In the genomic region with DNA sequence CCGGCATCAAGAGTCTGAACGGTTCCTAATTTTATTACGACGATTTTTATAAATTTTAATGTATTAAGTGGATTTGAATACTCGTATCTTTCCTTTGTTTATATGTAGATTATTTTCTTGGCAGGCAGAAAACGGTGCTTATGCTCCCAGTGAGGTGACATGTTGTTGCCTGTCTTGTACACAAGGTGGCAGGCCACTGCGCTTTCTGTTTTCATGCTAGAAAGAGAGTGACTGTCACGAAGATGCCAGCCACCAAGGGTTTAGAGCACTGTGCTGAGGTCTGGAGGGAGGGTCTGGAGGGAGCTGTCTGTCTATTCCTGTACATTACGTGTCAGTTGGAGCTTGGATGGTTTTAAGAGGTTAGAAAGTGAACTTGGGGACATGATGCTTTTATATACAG, we compare ENCODE assay signal across 8 cellular contexts.
DNase-seq lines count a peak whose midpoint lies in the region; ATAC-seq and TF ChIP-seq lines count a peak whose summit lies in the region.

No MANE protein-coding gene starts in this region.

- no peak overlapping the region for H3K23ac ChIP-seq in H9 (ENCODE audit: insufficient read length, low read depth, low read length)

- H4K5ac ChIP-seq in H9 (ENCODE audit: insufficient read length, low read depth, low read length): no peak overlapping the region

- H3K9me3 ChIP-seq in H9 (ENCODE audit: control insufficient read depth, low read depth, low read length) (no peaks in the 10 kb centered on the region), fibroblast of lung (ENCODE audit: control insufficient read depth, insufficient read depth, low read depth, low read length) (no peaks in the 10 kb centered on the region), psoas muscle (no peaks in the 10 kb centered on the region), vagina (no peaks in the 10 kb centered on the region)

- no peak overlapping the region for H3K4me3 Mint-ChIP-seq in H9
- no peak overlapping the region for H3K4me3 Mint-ChIP-seq in activated CD4-positive, alpha-beta memory T cell treated with anti-CD3 and anti-CD28 coated beads, Interleukin-2, amount 10 ng/mL, durations not matched to agents 7 days and 5 days

- H4K91ac ChIP-seq in H9 (ENCODE audit: insufficient read length, low read depth, low read length): no peak overlapping the region

- H4K8ac ChIP-seq in H9 (replicated peaks; ENCODE audit: insufficient read length, low read depth, low read length): no peak overlapping the region

- DNase-seq in NCI-H510A treated with DMSO at 0.1 percent for 48 hours (lab: John Stamatoyannopoulos, UW) (peak; percentile 10), NCI-H510A (lab: John Stamatoyannopoulos, UW) (no peak), H9 (peak; percentile 46), NCI-H146 (lab: John Stamatoyannopoulos, UW) (peak; percentile 13), fibroblast of lung (ENCODE audit: low read depth in 2 of 2) (peak in 1 of 2 donors; percentile 47), psoas muscle (no peak), vagina (ENCODE audit: extremely low spot score in 2 of 2) (no peak)
- DNase-seq in activated CD4-positive, alpha-beta memory T cell treated with anti-CD3 and anti-CD28 coated beads, Interleukin-2, amount 10 ng/mL, durations not matched to agents 7 days and 5 days: peak; percentile 40

- H4K20me1 ChIP-seq in H9 (ENCODE audit: control insufficient read depth, insufficient read depth, insufficient read length) (no peaks in the 10 kb centered on the region), fibroblast of lung (ENCODE audit: control insufficient read depth, extremely low read depth, insufficient read depth, low read length) (no peaks in the 10 kb centered on the region)

- TF ChIP-seq CTCF in H9 (conservative IDR thresholded peaks at IDR 0.05) (peak; percentile 69), fibroblast of lung (conservative IDR thresholded peaks at IDR 0.05 in 1 of 2, IDR thresholded peaks at IDR 0.05 in 1 of 2; ENCODE audit: low read depth in 1 of 2, low read length in 2 of 2) (peak; percentile 43 to 58), psoas muscle (IDR thresholded peaks at IDR 0.05) (peak; percentile 46), vagina (IDR thresholded peaks at IDR 0.05) (peak in 1 of 3 experiments; percentile 20)

- no CpG with 5 or more reads among the region's 9 CpGs for WGBS in H9 (ENCODE audit: extremely low coverage, insufficient read length, low lambda C conversion rate)
- 62 to 69% (median 67%) methylated on average over 9 of the region's 9 CpGs for WGBS in psoas muscle, 3 donors

- no peak for TF ChIP-seq POLR2A in vagina (IDR thresholded peaks at IDR 0.05)

- ATAC-seq in psoas muscle: peak in 3 of 4 donors; percentile 34 to 53 (median 49)

- H3K4me1 ChIP-seq in H9 (ENCODE audit: insufficient read depth, low read length) (no peaks in the 10 kb centered on the region), fibroblast of lung (ENCODE audit: control insufficient read depth, extremely low read depth, insufficient read depth, low read length) (no peaks in the 10 kb centered on the region), psoas muscle (no peaks in the 10 kb centered on the region), vagina (no peaks in the 10 kb centered on the region)

- H2AFZ ChIP-seq in H9 (ENCODE audit: low read length) (no peak overlapping the region), fibroblast of lung (ENCODE audit: low read length) (no peak overlapping the region)

- H3K14ac ChIP-seq in H9 (ENCODE audit: insufficient read depth, low read length): no peak overlapping the region

- peaks cover 17 to 39% of the 10 kb centered on the region in 2 experiments for H3K9me3 Mint-ChIP-seq in H9
- no peaks in the 10 kb centered on the region for H3K9me3 Mint-ChIP-seq in activated CD4-positive, alpha-beta memory T cell treated with anti-CD3 and anti-CD28 coated beads, Interleukin-2, amount 10 ng/mL, durations not matched to agents 7 days and 5 days

- H3K18ac ChIP-seq in H9 (ENCODE audit: insufficient read length, low read depth, low read length): no peak overlapping the region

- no peaks in the 10 kb centered on the region; the same call in 1 of the 2 replicates for H3K27me3 Mint-ChIP-seq in H9 (ENCODE audit: low read depth)
- peaks cover 20% of the 10 kb centered on the region for H3K27me3 Mint-ChIP-seq in activated CD4-positive, alpha-beta memory T cell treated with anti-CD3 and anti-CD28 coated beads, Interleukin-2, amount 10 ng/mL, durations not matched to agents 7 days and 5 days

- H2BK20ac ChIP-seq in H9 (ENCODE audit: low read depth, low read length, poor library complexity, severe bottlenecking): no peak overlapping the region

- H3K4me1 Mint-ChIP-seq in H9: peaks cover 17 to 29% of the 10 kb centered on the region in 2 experiments
- H3K4me1 Mint-ChIP-seq in activated CD4-positive, alpha-beta memory T cell treated with anti-CD3 and anti-CD28 coated beads, Interleukin-2, amount 10 ng/mL, durations not matched to agents 7 days and 5 days: no peaks in the 10 kb centered on the region

- H2AK5ac ChIP-seq in H9 (ENCODE audit: insufficient read length, low read length): no peak overlapping the region

- no peaks in the 10 kb centered on the region for H3K27me3 ChIP-seq in H9 (ENCODE audit: insufficient read depth, low read length)
- no peaks in the 10 kb centered on the region for H3K27me3 ChIP-seq in fibroblast of lung (ENCODE audit: control insufficient read depth, insufficient read depth, low read length)
- no peaks in the 10 kb centered on the region for H3K27me3 ChIP-seq in psoas muscle (ENCODE audit: insufficient read depth in 3 of 3, low read length in 2 of 3)
- no peaks in the 10 kb centered on the region for H3K27me3 ChIP-seq in vagina

- H3K27ac ChIP-seq in H9 (ENCODE audit: insufficient read length, low read depth, low read length) (no peak overlapping the region), fibroblast of lung (ENCODE audit: insufficient read depth, low read length) (no peak overlapping the region), psoas muscle (no peak overlapping the region), vagina (no peak overlapping the region)

- no peak overlapping the region for H2BK15ac ChIP-seq in H9 (ENCODE audit: low read depth, low read length)

- no peak overlapping the region for H3K4me2 ChIP-seq in H9 (ENCODE audit: insufficient read depth, insufficient read length, low read length)
- H3K4me2 ChIP-seq in fibroblast of lung (ENCODE audit: extremely low read depth, insufficient read depth, low read length): no peak overlapping the region

- CTCF ChIA-PET in activated CD4-positive, alpha-beta memory T cell treated with anti-CD3 and anti-CD28 coated beads, Interleukin-2, amount 10 ng/mL, durations not matched to agents 7 days and 5 days (lab: Charles Lee): interaction anchor here (0.7 to 1.1 kb wide), 2 partner anchors 9 to 130 kb away, joined by 3 to 4 read pairs; no protein-coding TSS in a partner anchor

- intact Hi-C loops in psoas muscle (cut with DNase I) (no loop called here), vagina (cut with DNase I) (no loop called here)

- H3K9ac ChIP-seq in H9 (ENCODE audit: extremely low read depth, insufficient read length, low read length) (no peak overlapping the region), fibroblast of lung (ENCODE audit: insufficient read depth, low read length) (no peak overlapping the region)

- H3T11ph ChIP-seq in H9 (ENCODE audit: low read length): no peak overlapping the region

- H3K36me3 ChIP-seq in fibroblast of lung (ENCODE audit: control insufficient read depth, insufficient read depth, low read length) (no peaks in the 10 kb centered on the region), psoas muscle (ENCODE audit: insufficient read depth in 1 of 2, low read depth in 1 of 2) (no peaks in the 10 kb centered on the region), vagina (no peaks in the 10 kb centered on the region)

- H3K4me3 ChIP-seq in fibroblast of lung (replicated peaks in 1 of 4; ENCODE audit: control extremely low read depth in 1 of 4, insufficient read depth in 1 of 4, low read depth in 3 of 4, low read length in 4 of 4): no peak overlapping the region
- no peak overlapping the region for H3K4me3 ChIP-seq in psoas muscle
- H3K4me3 ChIP-seq in vagina: no peak overlapping the region

- H2BK5ac ChIP-seq in H9 (ENCODE audit: insufficient read length, low read length): no peak overlapping the region

- no peak overlapping the region for H3K27ac Mint-ChIP-seq in H9
- no peak overlapping the region for H3K27ac Mint-ChIP-seq in activated CD4-positive, alpha-beta memory T cell treated with anti-CD3 and anti-CD28 coated beads, Interleukin-2, amount 10 ng/mL, durations not matched to agents 7 days and 5 days

- H3K79me2 ChIP-seq in H9 (ENCODE audit: insufficient read depth, low read length) (no peaks in the 10 kb centered on the region), fibroblast of lung (ENCODE audit: control insufficient read depth, insufficient read depth, low read length) (no peaks in the 10 kb centered on the region)

- H3K36me3 Mint-ChIP-seq in H9 (ENCODE audit: insufficient read depth in 1 of 3, low read depth in 3 of 3): peaks cover 12 to 17% (median 17%) of the 10 kb centered on the region in 3 experiments
- no peaks in the 10 kb centered on the region for H3K36me3 Mint-ChIP-seq in activated CD4-positive, alpha-beta memory T cell treated with anti-CD3 and anti-CD28 coated beads, Interleukin-2, amount 10 ng/mL, durations not matched to agents 7 days and 5 days (ENCODE audit: low read depth)

- no peak overlapping the region for H3K56ac ChIP-seq in H9 (ENCODE audit: insufficient read length, low read depth, low read length)

- H3K4ac ChIP-seq in H9 (ENCODE audit: low read depth, low read length): no peak overlapping the region

- H2BK120ac ChIP-seq in H9 (ENCODE audit: low read depth, low read length, poor library complexity, severe bottlenecking): no peak overlapping the region

- H3K23me2 ChIP-seq in H9 (ENCODE audit: insufficient read length, low read depth, low read length, poor library complexity, severe bottlenecking): no peaks in the 10 kb centered on the region

- H2BK12ac ChIP-seq in H9 (ENCODE audit: insufficient read length, low read depth, low read length): no peak overlapping the region

- H3K79me1 ChIP-seq in H9 (ENCODE audit: insufficient read depth, low read depth, low read length, poor library complexity, severe bottlenecking): no peaks in the 10 kb centered on the region

- POLR2A ChIA-PET in activated CD4-positive, alpha-beta memory T cell treated with anti-CD3 and anti-CD28 coated beads, Interleukin-2, amount 10 ng/mL, durations not matched to agents 7 days and 5 days (lab: Charles Lee): no interaction called here

Comparison
In these comparisons a context has a peak if more than half of its experiments do, and no peak if none do; other contexts are left out.
1. DNase-seq: peak in NCI-H510A treated with DMSO at 0.1 percent for 48 hours (single experiment), H9 (single experiment), NCI-H146 (single experiment) and activated CD4-positive, alpha-beta memory T cell treated with anti-CD3 and anti-CD28 coated beads, Interleukin-2, amount 10 ng/mL, durations not matched to agents 7 days and 5 days (single experiment); none in NCI-H510A (single experiment), psoas muscle (0 of 2) and vagina (0 of 2).